In the genomic region with DNA sequence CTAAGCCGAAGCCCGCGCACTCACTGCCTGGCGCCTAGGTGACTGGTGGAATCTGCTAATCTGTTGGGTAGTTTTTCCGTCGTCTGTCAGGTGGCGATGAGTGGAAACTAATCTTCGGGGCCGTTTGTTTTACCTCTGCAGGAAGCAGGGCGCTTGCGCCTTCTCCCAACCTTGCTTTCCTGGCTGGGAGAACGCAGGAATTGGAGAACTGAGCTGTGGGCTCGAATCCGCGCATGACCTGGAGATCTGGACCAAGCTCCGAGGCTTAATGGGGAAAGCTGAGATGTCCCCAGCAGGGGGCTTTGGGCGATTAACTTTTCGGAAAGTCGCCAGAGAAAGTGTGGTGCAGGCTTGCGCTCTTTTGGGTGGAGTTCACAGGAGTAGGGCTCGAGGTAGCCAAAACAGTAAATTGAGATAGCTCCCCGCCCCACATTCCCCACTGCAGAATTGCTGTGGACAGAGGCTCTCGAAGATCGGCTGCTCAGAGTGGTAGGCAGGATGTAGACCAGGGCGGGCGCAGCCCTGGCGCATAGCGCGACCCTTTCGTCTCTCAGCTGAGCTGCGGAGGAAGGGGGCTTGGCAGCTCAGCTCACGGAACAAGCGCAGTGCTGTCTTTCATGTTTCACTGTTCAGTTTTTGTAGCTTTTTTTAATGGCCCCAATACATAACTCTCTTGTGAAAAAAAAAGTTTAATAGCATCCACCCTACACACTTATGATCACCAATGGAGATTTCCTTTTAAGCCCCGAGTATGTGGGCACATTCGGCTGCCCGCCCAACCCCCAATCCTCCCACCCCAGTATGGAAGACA, we compare ENCODE assay signal across 24 cellular contexts. TPM values are rescaled to one million over a fixed set of nuclear protein-coding genes. Genes with fewer than 3 reads are reported as not detected.
DNase-seq lines count a peak whose midpoint lies in the region; ATAC-seq and TF ChIP-seq lines count a peak whose summit lies in the region.
"Had no signal": no experiment of that assay in that cellular context is flagged by ENCODE, and none has a peak within 500 bp of the region (broad histone marks: within the 10 kb centered on the region; RNA-seq: fewer than 3 reads in every experiment).

No MANE protein-coding gene starts in this region.

- H3K27me3 ChIP-seq in H7 (ENCODE audit: control insufficient read depth, insufficient read depth, low read length): peaks cover 87% of the 10 kb centered on the region
- peaks cover 52% of the 10 kb centered on the region for H3K27me3 ChIP-seq in trophoblast cell (ENCODE audit: insufficient read depth, low read length)

- H3K27ac Mint-ChIP-seq in brain: peak overlapping the region in 1 of 5 experiments; percentile 19
- no peak overlapping the region for H3K27ac Mint-ChIP-seq in activated T-cell treated with anti-CD3 and anti-CD28 coated beads, Interleukin-2, amount 50 U/mL, for 72 hours
- H3K27ac Mint-ChIP-seq: CD14-positive monocyte; effector memory CD8-positive, alpha-beta T cell; natural killer cell treated with Interleukin-12 subunit alpha and Interleukin-12 subunit beta and Interleukin-15 and Interleukin-18, amount 100 ng/mL, for 72 hours had no signal

- H4K8ac ChIP-seq in trophoblast cell (ENCODE audit: low read depth, low read length): no peak overlapping the region

- no peaks in the 10 kb centered on the region for H3K79me2 ChIP-seq in trophoblast cell (ENCODE audit: control insufficient read depth, insufficient read depth, low read length, poor library complexity)

- H3K23ac ChIP-seq in trophoblast cell (ENCODE audit: low read length): no peak overlapping the region

- H2BK12ac ChIP-seq in trophoblast cell (ENCODE audit: low read length): no peak overlapping the region

- H3K9me3 Mint-ChIP-seq in brain: peaks cover 1 to 10% (median 4%) of the 10 kb centered on the region in 5 experiments
- no peaks in the 10 kb centered on the region for H3K9me3 Mint-ChIP-seq in activated T-cell treated with anti-CD3 and anti-CD28 coated beads, Interleukin-2, amount 50 U/mL, for 72 hours
- H3K9me3 Mint-ChIP-seq: effector memory CD8-positive, alpha-beta T cell; natural killer cell treated with Interleukin-12 subunit alpha and Interleukin-12 subunit beta and Interleukin-15 and Interleukin-18, amount 100 ng/mL, for 72 hours had no signal

- peak overlapping the region; percentile 25 to 90 (median 60) for H3K4me3 Mint-ChIP-seq in brain
- no peak overlapping the region for H3K4me3 Mint-ChIP-seq in activated T-cell treated with anti-CD3 and anti-CD28 coated beads, Interleukin-2, amount 50 U/mL, for 72 hours
- H3K4me3 Mint-ChIP-seq: effector memory CD8-positive, alpha-beta T cell; natural killer cell treated with Interleukin-12 subunit alpha and Interleukin-12 subunit beta and Interleukin-15 and Interleukin-18, amount 100 ng/mL, for 72 hours had no signal

- H4K12ac ChIP-seq in trophoblast cell (ENCODE audit: low read depth, low read length): no peak overlapping the region

- no peak overlapping the region for H3K14ac ChIP-seq in trophoblast cell (ENCODE audit: low read length)

- H3K9ac ChIP-seq in trophoblast cell (ENCODE audit: low read length): no peak overlapping the region

- H2BK120ac ChIP-seq in trophoblast cell (ENCODE audit: insufficient read depth, low read length, poor library complexity): no peak overlapping the region

- peak overlapping the region; percentile 18 for H3K4me2 ChIP-seq in trophoblast cell (ENCODE audit: low read length)

- no peak overlapping the region for H3K18ac ChIP-seq in trophoblast cell (ENCODE audit: low read length)

- no peak overlapping the region for H3K27ac ChIP-seq in trophoblast cell (ENCODE audit: low read depth, low read length)
- H3K27ac ChIP-seq: psoas muscle had no signal

- H3K9me3 ChIP-seq in iPS-18c (ENCODE audit: control insufficient read depth, insufficient read depth, low read length) (no peaks in the 10 kb centered on the region), trophoblast cell (ENCODE audit: insufficient read depth, low read depth, low read length) (peaks cover 6% of the 10 kb centered on the region)
- H3K9me3 ChIP-seq: psoas muscle had no signal

- DNase-seq in H7 (peak; percentile 37), trophoblast cell (no peak), HuH-7 (ENCODE audit: low spot score) (no peak)
- no peak for DNase-seq in activated T-cell treated with anti-CD3 and anti-CD28 coated beads, Interleukin-2, amount 50 U/mL, for 72 hours
- DNase-seq: activated CD4-positive, alpha-beta T cell treated with anti-CD3 and anti-CD28 coated beads, Interleukin-2, amount 50 U/mL, for 1 hour; activated CD8-positive, alpha-beta memory T cell treated with anti-CD3 and anti-CD28 coated beads, Interleukin-2, amount 50 U/mL, for 4 hours; activated effector memory CD4-positive, alpha-beta T cell treated with anti-CD3 and anti-CD28 coated beads, Interleukin-2, amount 50 U/mL, for 16 hours; amniotic stem cell; DMS 273 treated with DMSO at 0.1 percent for 48 hours; effector memory CD8-positive, alpha-beta T cell; head of caudate nucleus; kidney glomerular epithelial cell; NCI-H1436; NCI-H2171; NCI-H526 treated with DMSO at 0.1 percent for 48 hours; psoas muscle; stimulated activated CD8-positive, alpha-beta memory T cell treated with anti-CD3 and anti-CD28 coated beads, Interleukin-4, amount 100 ng/mL, for 48 hours had no signal

- no peak overlapping the region for H3K4ac ChIP-seq in trophoblast cell (ENCODE audit: low read depth, low read length)

- no peak overlapping the region for H2AK5ac ChIP-seq in trophoblast cell (ENCODE audit: low read length)

- WGBS in trophoblast cell (ENCODE audit: extremely low coverage, insufficient coverage, insufficient read length): no CpG with 5 or more reads among the region's 36 CpGs

- peaks cover 49% of the 10 kb centered on the region for H3K4me1 Mint-ChIP-seq in brain
- H3K4me1 Mint-ChIP-seq in activated T-cell treated with anti-CD3 and anti-CD28 coated beads, Interleukin-2, amount 50 U/mL, for 72 hours (ENCODE audit: low read depth): peaks cover 42% of the 10 kb centered on the region

- peaks cover 87% of the 10 kb centered on the region for H3K27me3 Mint-ChIP-seq in brain
- peaks cover 79% of the 10 kb centered on the region for H3K27me3 Mint-ChIP-seq in activated T-cell treated with anti-CD3 and anti-CD28 coated beads, Interleukin-2, amount 50 U/mL, for 72 hours (ENCODE audit: low read depth)

- no peak for ATAC-seq in HG03520 (IDR thresholded peaks at IDR 0.05; ENCODE audit: unreplicated experiment)
- ATAC-seq in GM19395 (IDR thresholded peaks at IDR 0.05; ENCODE audit: unreplicated experiment): no peak
- ATAC-seq in activated T-cell treated with anti-CD3 and anti-CD28 coated beads, Interleukin-2, amount 50 U/mL, for 72 hours (replicated peaks in 1 of 2): no peak
- ATAC-seq: effector memory CD8-positive, alpha-beta T cell; natural killer cell treated with Interleukin-12 subunit alpha and Interleukin-12 subunit beta and Interleukin-15 and Interleukin-18, amount 100 ng/mL, for 72 hours; psoas muscle; Right ventricle myocardium inferior had no signal

- H3K36me3 ChIP-seq in H7 (replicated peaks; ENCODE audit: control insufficient read depth, insufficient read depth, low read length): no peaks in the 10 kb centered on the region
- H3K36me3 ChIP-seq in trophoblast cell (ENCODE audit: control insufficient read depth in 1 of 2, insufficient read depth in 2 of 2, low read length in 2 of 2): no peaks in the 10 kb centered on the region

- no peak overlapping the region for H2BK5ac ChIP-seq in trophoblast cell (ENCODE audit: low read depth, low read length, poor library complexity)

- H3K36me3 Mint-ChIP-seq in brain: no peaks in the 10 kb centered on the region
- no peaks in the 10 kb centered on the region for H3K36me3 Mint-ChIP-seq in activated T-cell treated with anti-CD3 and anti-CD28 coated beads, Interleukin-2, amount 50 U/mL, for 72 hours (ENCODE audit: insufficient read depth in 2 of 2)
- H3K36me3 Mint-ChIP-seq: natural killer cell treated with Interleukin-12 subunit alpha and Interleukin-12 subunit beta and Interleukin-15 and Interleukin-18, amount 100 ng/mL, for 72 hours had no signal

- no peaks in the 10 kb centered on the region for H3K79me1 ChIP-seq in trophoblast cell (ENCODE audit: low read length)

- H3K4me1 ChIP-seq in trophoblast cell (ENCODE audit: control insufficient read depth in 1 of 2, insufficient read depth in 2 of 2, low read length in 2 of 2): peaks cover 12 to 15% of the 10 kb centered on the region in 2 experiments

- no peak overlapping the region for H2AFZ ChIP-seq in trophoblast cell (ENCODE audit: insufficient read depth, low read length, poor library complexity)

- H4K91ac ChIP-seq in trophoblast cell (ENCODE audit: low read depth, low read length): no peak overlapping the region

- no peak for TF ChIP-seq CTCF in brain (conservative IDR thresholded peaks at IDR 0.05)

- H3K4me3 ChIP-seq in H7 (ENCODE audit: insufficient read depth, low read depth, low read length) (peak overlapping the region; percentile 8; the same call in 1 of the 2 replicates), iPS-18c (ENCODE audit: insufficient read depth, low read depth, low read length) (peak overlapping the region; percentile 36), trophoblast cell (ENCODE audit: low read depth, low read length) (no peak overlapping the region)
- H3K4me3 ChIP-seq: psoas muscle had no signal

RNA-seq across cellular contexts. Expression of gene FGF5, which starts 2.7 kb away (rescaled TPM):
- total RNA-seq in H7 (2014; rRNA removed; shearing (Covaris generic)): not detected in 2 replicates
- not detected for polyA plus RNA-seq in brain (ENCODE audit: insufficient read depth, low read depth, low replicate concordance)
- not detected in 2 replicates for polyA plus RNA-seq in trophoblast cell (2013)
- not detected for total RNA-seq in activated T-cell treated with anti-CD3 and anti-CD28 coated beads, Interleukin-2, amount 50 U/mL, for 72 hours
- total RNA-seq: natural killer cell treated with Interleukin-12 subunit alpha and Interleukin-12 subunit beta and Interleukin-15 and Interleukin-18, amount 100 ng/mL, for 72 hours had no signal
- polyA plus RNA-seq: CD14-positive monocyte, psoas muscle had no signal

Comparison
In these comparisons a context has a peak if more than half of its experiments do, and no peak if none do; other contexts are left out.
1. H3K4me3 Mint-ChIP-seq: peak in brain (5 of 5); none in activated T-cell treated with anti-CD3 and anti-CD28 coated beads, Interleukin-2, amount 50 U/mL, for 72 hours (0 of 2).